In genomic region chr2:48284624-48285212, GRCh38 we compare ENCODE assay signal across 1 cellular context.
TF ChIP-seq lines count a peak whose summit lies in the region.

No MANE protein-coding gene starts in this region.

TF ChIP-seq in GM23338, 12 proteins besides CTCF, POLR2A, EP300 and RAD21 (continued from another document):
- TF ChIP-seq ZNF462 (CRISPR knock-in tag; IDR thresholded peaks at IDR 0.05) (peak; percentile 67; the same call in 1 of the 2 replicates), ZNF331 (CRISPR knock-in tag; IDR thresholded peaks at IDR 0.05; ENCODE audit: low read depth) (no peak)
